1 cellular context compared by ENCODE assay signal in the genomic region with DNA sequence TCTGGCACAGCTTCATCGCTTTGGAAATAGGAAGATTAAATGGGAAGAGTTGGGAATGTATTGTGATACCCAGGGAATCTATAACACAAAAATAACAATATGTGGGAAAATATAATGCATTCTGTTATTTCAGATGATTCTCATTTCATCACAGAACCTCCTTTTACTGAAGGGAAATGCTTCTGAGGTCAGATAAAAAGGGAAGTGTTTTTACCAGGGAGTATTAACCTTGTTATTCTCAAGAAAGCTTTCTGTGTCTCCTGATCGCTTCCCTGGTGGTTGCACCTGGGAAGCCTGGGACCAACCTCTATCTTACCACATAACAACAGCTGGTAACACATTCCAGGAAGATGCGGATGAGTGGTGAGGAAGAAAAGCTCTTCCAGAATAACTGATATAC.
TF ChIP-seq lines count a peak whose summit lies in the region.

No MANE protein-coding gene starts in this region.

TF ChIP-seq in H1, 55 proteins besides CTCF, POLR2A, EP300 and RAD21 (continued from another document):
- TF ChIP-seq, protein P1, sequence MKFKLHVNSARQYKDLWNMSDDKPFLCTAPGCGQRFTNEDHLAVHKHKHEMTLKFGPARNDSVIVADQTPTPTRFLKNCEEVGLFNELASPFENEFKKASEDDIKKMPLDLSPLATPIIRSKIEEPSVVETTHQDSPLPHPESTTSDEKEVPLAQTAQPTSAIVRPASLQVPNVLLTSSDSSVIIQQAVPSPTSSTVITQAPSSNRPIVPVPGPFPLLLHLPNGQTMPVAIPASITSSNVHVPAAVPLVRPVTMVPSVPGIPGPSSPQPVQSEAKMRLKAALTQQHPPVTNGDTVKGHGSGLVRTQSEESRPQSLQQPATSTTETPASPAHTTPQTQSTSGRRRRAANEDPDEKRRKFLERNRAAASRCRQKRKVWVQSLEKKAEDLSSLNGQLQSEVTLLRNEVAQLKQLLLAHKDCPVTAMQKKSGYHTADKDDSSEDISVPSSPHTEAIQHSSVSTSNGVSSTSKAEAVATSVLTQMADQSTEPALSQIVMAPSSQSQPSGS (IDR thresholded peaks at IDR 0.05; ENCODE audit: low read length): no peak
- no peak for TF ChIP-seq CEBPB (IDR thresholded peaks at IDR 0.05; ENCODE audit: low read depth, low read length)
